Comparison of ENCODE assay signal across 8 cellular contexts in genomic region chr14:76924363-76925151, GRCh38.
DNase-seq lines count a peak whose midpoint lies in the region; ATAC-seq and TF ChIP-seq lines count a peak whose summit lies in the region.

No MANE protein-coding gene starts in this region.

- H3K27me3 ChIP-seq in HAP-1 (ENCODE audit: low read depth) = no peaks in the 10 kb centered on the region

- peaks cover 84% of the 10 kb centered on the region for H3K4me1 Mint-ChIP-seq in neural crest cell
- peaks cover 50% of the 10 kb centered on the region for H3K4me1 Mint-ChIP-seq in activated T-helper 2 cell treated with anti-CD3 and anti-CD28 coated beads, Interferon-gamma antibody, Interleukin-2, Interleukin-4, amounts not matched to agents 10 μg/mL and 5 μg/mL and 100 μg/mL, durations not matched to agents 14 hours and 24 hours and 36 hours (ENCODE audit: low read depth)

- peak; percentile 66 to 83 for DNase-seq in HAP-1 (ENCODE audit: low spot score in 2 of 2)
- peak; percentile 96 for DNase-seq in NCI-H2227 (lab: John Stamatoyannopoulos, UW; ENCODE audit: unreplicated experiment)
- peak; percentile 44 for DNase-seq in astrocyte of the spinal cord (ENCODE audit: low read depth, low spot score)
- no peak for DNase-seq in neural crest cell (ENCODE audit: low read depth, low spot score)
- DNase-seq in HT-29 (ENCODE audit: low spot score) = no peak
- no peak for DNase-seq in activated T-helper 2 cell treated with anti-CD3 and anti-CD28 coated beads, Interferon-gamma antibody, Interleukin-2, Interleukin-4, amounts not matched to agents 10 μg/mL and 5 μg/mL and 100 μg/mL, durations not matched to agents 14 hours and 24 hours and 36 hours (ENCODE audit: low spot score)
- no peak for DNase-seq in left ventricle myocardium superior

- TF ChIP-seq CTCF in astrocyte of the spinal cord (IDR thresholded peaks at IDR 0.05; ENCODE audit: low read depth, low read length) (no peak), neural crest cell (conservative IDR thresholded peaks at IDR 0.05) (no peak)

- H3K27me3 Mint-ChIP-seq in neural crest cell (ENCODE audit: low read depth) = no peaks in the 10 kb centered on the region
- H3K27me3 Mint-ChIP-seq in activated T-helper 2 cell treated with anti-CD3 and anti-CD28 coated beads, Interferon-gamma antibody, Interleukin-2, Interleukin-4, amounts not matched to agents 10 μg/mL and 5 μg/mL and 100 μg/mL, durations not matched to agents 14 hours and 24 hours and 36 hours (ENCODE audit: low read depth) = no peaks in the 10 kb centered on the region

- no peaks in the 10 kb centered on the region for H3K36me3 Mint-ChIP-seq in neural crest cell (ENCODE audit: low read depth)
- no peaks in the 10 kb centered on the region for H3K36me3 Mint-ChIP-seq in activated T-helper 2 cell treated with anti-CD3 and anti-CD28 coated beads, Interferon-gamma antibody, Interleukin-2, Interleukin-4, amounts not matched to agents 10 μg/mL and 5 μg/mL and 100 μg/mL, durations not matched to agents 14 hours and 24 hours and 36 hours (ENCODE audit: low read depth)

- H3K36me3 ChIP-seq in HAP-1 (replicated peaks) = no peaks in the 10 kb centered on the region

- no peak for ATAC-seq in left ventricle myocardium superior
- no peak for ATAC-seq in GM19351 (IDR thresholded peaks at IDR 0.05; ENCODE audit: unreplicated experiment)

- H3K4me3 Mint-ChIP-seq in neural crest cell = peak overlapping the region; percentile 54
- H3K4me3 Mint-ChIP-seq in activated T-helper 2 cell treated with anti-CD3 and anti-CD28 coated beads, Interferon-gamma antibody, Interleukin-2, Interleukin-4, amounts not matched to agents 10 μg/mL and 5 μg/mL and 100 μg/mL, durations not matched to agents 14 hours and 24 hours and 36 hours (ENCODE audit: low read depth) = no peak overlapping the region

- in situ Hi-C loops in HAP-1 (cut with MboI; ENCODE audit: low sequenced_read_pairs) = no loop called here
- in situ Hi-C loops in astrocyte of the spinal cord (cut with HindIII; ENCODE audit: low sequenced_read_pairs) = no loop called here

- no peaks in the 10 kb centered on the region for H3K9me3 Mint-ChIP-seq in neural crest cell
- no peaks in the 10 kb centered on the region for H3K9me3 Mint-ChIP-seq in activated T-helper 2 cell treated with anti-CD3 and anti-CD28 coated beads, Interferon-gamma antibody, Interleukin-2, Interleukin-4, amounts not matched to agents 10 μg/mL and 5 μg/mL and 100 μg/mL, durations not matched to agents 14 hours and 24 hours and 36 hours

- intact Hi-C loops in activated T-helper 2 cell treated with anti-CD3 and anti-CD28 coated beads, Interferon-gamma antibody, Interleukin-2, Interleukin-4, amounts not matched to agents 10 μg/mL and 5 μg/mL and 100 μg/mL, durations not matched to agents 14 hours and 24 hours and 36 hours (cut with micrococcal nuclease) = no loop called here
- intact Hi-C loops in left ventricle myocardium superior (cut with micrococcal nuclease) = no loop called here

- no peaks in the 10 kb centered on the region for H3K9me3 ChIP-seq in HAP-1

- peaks cover 33% of the 10 kb centered on the region for H3K4me1 ChIP-seq in HAP-1

- H3K27ac Mint-ChIP-seq in neural crest cell (ENCODE audit: unreplicated experiment) = peak overlapping the region; percentile 97
- H3K27ac Mint-ChIP-seq in activated T-helper 2 cell treated with anti-CD3 and anti-CD28 coated beads, Interferon-gamma antibody, Interleukin-2, Interleukin-4, amounts not matched to agents 10 μg/mL and 5 μg/mL and 100 μg/mL, durations not matched to agents 14 hours and 24 hours and 36 hours = no peak overlapping the region

- H3K4me3 ChIP-seq in HAP-1 (no peak overlapping the region), astrocyte of the spinal cord (ENCODE audit: low read depth, low read length) (no peak overlapping the region)

Comparison
In these comparisons a context has a peak if more than half of its experiments do, and no peak if none do; other contexts are left out.
1. DNase-seq: peak in HAP-1 (2 of 2), NCI-H2227 (single experiment) and astrocyte of the spinal cord (single experiment); none in neural crest cell (single experiment), HT-29 (single experiment), activated T-helper 2 cell treated with anti-CD3 and anti-CD28 coated beads, Interferon-gamma antibody, Interleukin-2, Interleukin-4, amounts not matched to agents 10 μg/mL and 5 μg/mL and 100 μg/mL, durations not matched to agents 14 hours and 24 hours and 36 hours (single experiment) and left ventricle myocardium superior (single experiment).